19 cellular contexts compared by ENCODE assay signal in genomic region chr13:111861766-111862366, GRCh38.
DNase-seq lines count a peak whose midpoint lies in the region; ATAC-seq lines count a peak whose summit lies in the region.
"Had no signal": no experiment of that assay in that cellular context is flagged by ENCODE, and none has a peak within 500 bp of the region (broad histone marks: within the 10 kb centered on the region; RNA-seq: fewer than 3 reads in every experiment).

No MANE protein-coding gene starts in this region.

- H3K9ac ChIP-seq in BLaER1 (no peak overlapping the region), trophoblast cell (ENCODE audit: low read length) (no peak overlapping the region)
- H3K9ac ChIP-seq: KMS-11 had no signal

- H4K8ac ChIP-seq in trophoblast cell (ENCODE audit: low read depth, low read length): no peak overlapping the region

- no peak overlapping the region for H3K18ac ChIP-seq in trophoblast cell (ENCODE audit: low read length)

- ATAC-seq in esophagus mucosa (no peak), GM21367 (IDR thresholded peaks at IDR 0.05; ENCODE audit: unreplicated experiment) (no peak)
- ATAC-seq: PC-3, SK-N-SH treated with all-trans-retinoic acid at 6 μM for 48 hours had no signal

- no peak overlapping the region for H2BK12ac ChIP-seq in trophoblast cell (ENCODE audit: low read length)

- H2BK5ac ChIP-seq in trophoblast cell (ENCODE audit: low read depth, low read length, poor library complexity): no peak overlapping the region

- no peak overlapping the region for H3K27ac ChIP-seq in BLaER1
- H3K27ac ChIP-seq in trophoblast cell (ENCODE audit: low read depth, low read length): no peak overlapping the region
- H3K27ac ChIP-seq: KMS-11, RWPE1 had no signal

- H2BK120ac ChIP-seq in trophoblast cell (ENCODE audit: insufficient read depth, low read length, poor library complexity): no peak overlapping the region

- H2AK5ac ChIP-seq in trophoblast cell (ENCODE audit: low read length): no peak overlapping the region

- no peaks in the 10 kb centered on the region for H4K20me1 ChIP-seq in BLaER1

- H3K79me1 ChIP-seq in trophoblast cell (ENCODE audit: low read length): no peaks in the 10 kb centered on the region

- H3K14ac ChIP-seq in trophoblast cell (ENCODE audit: low read length): no peak overlapping the region

- WGBS in trophoblast cell (ENCODE audit: extremely low coverage, insufficient coverage, insufficient read length): no CpG with 5 or more reads among the region's 13 CpGs

- in situ Hi-C loops in SK-MEL-5 (cut with HindIII; ENCODE audit: low pct_unique_long_range_greater_than_20kb, low sequenced_read_pairs): no loop called here

- no peaks in the 10 kb centered on the region for H3K27me3 ChIP-seq in BLaER1
- no peaks in the 10 kb centered on the region for H3K27me3 ChIP-seq in trophoblast cell (ENCODE audit: insufficient read depth, low read length)

- no peak overlapping the region for H3K4me3 ChIP-seq in BLaER1
- H3K4me3 ChIP-seq in trophoblast cell (ENCODE audit: low read depth, low read length): peak overlapping the region; percentile 37

- DNase-seq in HT-29 (ENCODE audit: low spot score) (peak; percentile 6), SK-MEL-5 (ENCODE audit: low read depth, low spot score) (peak; percentile 42), trophoblast cell (no peak), NCI-H1417 treated with DMSO at 0.1 percent for 48 hours (lab: John Stamatoyannopoulos, UW) (no peak)
- DNase-seq: CD4-positive, CD25-positive, alpha-beta regulatory T cell; EL; GF-D8; H7; NCI-H1694 treated with DMSO at 0.1 percent for 48 hours; NCI-H2081 treated with DMSO at 0.1 percent for 48 hours; NCI-H446; PC-3; SIG-M5 had no signal

- peak overlapping the region; percentile 12; the same call in 1 of the 2 replicates for H3K4me2 ChIP-seq in BLaER1
- H3K4me2 ChIP-seq in trophoblast cell (ENCODE audit: low read length): no peak overlapping the region
- H3K4me2 ChIP-seq: KMS-11 had no signal

- no peaks in the 10 kb centered on the region for H3K79me2 ChIP-seq in trophoblast cell (ENCODE audit: control insufficient read depth, insufficient read depth, low read length, poor library complexity)

- no peak overlapping the region for H4K91ac ChIP-seq in trophoblast cell (ENCODE audit: low read depth, low read length)

- no peak overlapping the region for H3K23ac ChIP-seq in trophoblast cell (ENCODE audit: low read length)

- no peak overlapping the region for H4K12ac ChIP-seq in trophoblast cell (ENCODE audit: low read depth, low read length)

- no peak overlapping the region for H3K4ac ChIP-seq in trophoblast cell (ENCODE audit: low read depth, low read length)

- no peak overlapping the region for H2AFZ ChIP-seq in trophoblast cell (ENCODE audit: insufficient read depth, low read length, poor library complexity)

- H3K9me3 ChIP-seq in BLaER1 (no peaks in the 10 kb centered on the region), trophoblast cell (ENCODE audit: insufficient read depth, low read depth, low read length) (peaks cover 10% of the 10 kb centered on the region)

- H3K4me1 ChIP-seq in BLaER1 (peaks cover 7% of the 10 kb centered on the region), trophoblast cell (ENCODE audit: control insufficient read depth in 1 of 2, insufficient read depth in 2 of 2, low read length in 2 of 2) (no peaks in the 10 kb centered on the region)

- no peaks in the 10 kb centered on the region for H3K36me3 ChIP-seq in BLaER1
- no peaks in the 10 kb centered on the region for H3K36me3 ChIP-seq in trophoblast cell (ENCODE audit: control insufficient read depth in 1 of 2, insufficient read depth in 2 of 2, low read length in 2 of 2)

Comparison
In these comparisons a context has a peak if more than half of its experiments do, and no peak if none do; other contexts are left out.
1. DNase-seq: peak in HT-29 (single experiment) and SK-MEL-5 (single experiment); none in trophoblast cell (0 of 2) and NCI-H1417 treated with DMSO at 0.1 percent for 48 hours (single experiment).